ENCODE assay signal across 33 cellular contexts in genomic region chr11:32932196-32932595, GRCh38.
"Had no signal": no experiment of that assay in that cellular context is flagged by ENCODE, and none has a peak within 500 bp of the region (broad histone marks: within the 10 kb centered on the region; RNA-seq: fewer than 3 reads in every experiment).

No MANE protein-coding gene starts in this region.

- H3K4me3 ChIP-seq: MG63 had no signal

- H3K27ac ChIP-seq: KMS-11 had no signal

- H3K9ac ChIP-seq: KMS-11 had no signal

- H3K9me3 ChIP-seq: MG63 had no signal

- H3K27me3 ChIP-seq: MG63 had no signal

- DNase-seq: Karpas-422, Kasumi-1, MG63, MM.1S, MV-4-11, NCI-H1048, NCI-H1092, NCI-H1092 treated with DMSO at 0.1 percent for 48 hours, NCI-H1105, NCI-H1105 treated with DMSO at 0.1 percent for 48 hours, NCI-H1417, NCI-H1417 treated with DMSO at 0.1 percent for 48 hours, NCI-H1436, NCI-H1436 treated with DMSO at 0.1 percent for 48 hours, NCI-H146, NCI-H1694, NCI-H1694 treated with DMSO at 0.1 percent for 48 hours, NCI-H187, NCI-H187 treated with DMSO at 0.1 percent for 48 hours, NCI-H1930, NCI-H2029, NCI-H2029 treated with DMSO at 0.1 percent for 48 hours, NCI-H2081, NCI-H2081 treated with DMSO at 0.1 percent for 48 hours, NCI-H2107, NCI-H2171, NCI-H2171 treated with DMSO at 0.1 percent for 48 hours, NCI-H2227 treated with DMSO at 0.1 percent for 48 hours, NCI-H345, NCI-H446, NCI-H446 treated with DMSO at 0.1 percent for 48 hours, NCI-H510A had no signal

- H3K4me2 ChIP-seq: KMS-11 had no signal
